15 cellular contexts compared by ENCODE assay signal in genomic region chr22:28155808-28156207, GRCh38.
DNase-seq lines count a peak whose midpoint lies in the region; ATAC-seq and TF ChIP-seq lines count a peak whose summit lies in the region.
"Had no signal": no experiment of that assay in that cellular context is flagged by ENCODE, and none has a peak within 500 bp of the region (broad histone marks: within the 10 kb centered on the region; RNA-seq: fewer than 3 reads in every experiment).

No MANE protein-coding gene starts in this region.

- no peak overlapping the region for H3K4me3 Mint-ChIP-seq in stimulated activated naive CD8-positive, alpha-beta T cell treated with anti-CD3 and anti-CD28 coated beads, Interleukin-15, amount 100 ng/mL, for 72 hours
- H3K4me3 Mint-ChIP-seq in osteocyte (ENCODE audit: unreplicated experiment): no peak overlapping the region
- no peak overlapping the region for H3K4me3 Mint-ChIP-seq in CD14-positive monocyte
- H3K4me3 Mint-ChIP-seq: B cell; CD4-positive, alpha-beta memory T cell had no signal

- H3K9me3 Mint-ChIP-seq in stimulated activated naive CD8-positive, alpha-beta T cell treated with anti-CD3 and anti-CD28 coated beads, Interleukin-15, amount 100 ng/mL, for 72 hours: peaks cover 0 to 5% of the 10 kb centered on the region in 2 donors
- H3K9me3 Mint-ChIP-seq in osteocyte (ENCODE audit: unreplicated experiment) (peaks cover 33% of the 10 kb centered on the region), CD14-positive monocyte (peaks cover 0 to 21% (median 8%) of the 10 kb centered on the region in 7 donors)

- no peaks in the 10 kb centered on the region for H3K36me3 ChIP-seq in gastrocnemius medialis

- no peak overlapping the region for H3K4me3 ChIP-seq in AG10803 (ENCODE audit: low read length)
- H3K4me3 ChIP-seq in fibroblast of villous mesenchyme (ENCODE audit: low read depth, low read length): no peak overlapping the region
- no peak overlapping the region for H3K4me3 ChIP-seq in gastrocnemius medialis

- peak; percentile 70 for DNase-seq in AG10803 (ENCODE audit: low read depth)
- peak; percentile 98 for DNase-seq in amniotic epithelial cell (ENCODE audit: low read depth)
- DNase-seq in fibroblast of villous mesenchyme (ENCODE audit: low read depth): peak; percentile 45
- no peak for DNase-seq in gastrocnemius medialis
- DNase-seq in stimulated activated naive CD8-positive, alpha-beta T cell treated with anti-CD3 and anti-CD28 coated beads, Interleukin-15, amount 100 ng/mL, for 72 hours: no peak
- DNase-seq in substantia nigra (lab: John Stamatoyannopoulos, UW): no peak
- no peak for DNase-seq in osteocyte (ENCODE audit: extremely low spot score, unreplicated experiment)
- DNase-seq in CD14-positive monocyte (ENCODE audit: low spot score): no peak
- DNase-seq: 8988T; C1 segment of cervical spinal cord; CD4-positive, alpha-beta memory T cell; DMS79 had no signal

- H3K27ac ChIP-seq in gastrocnemius medialis (no peak overlapping the region), substantia nigra (ENCODE audit: low read depth, low read length, poor library complexity, severe bottlenecking) (no peak overlapping the region)

- H3K9me3 ChIP-seq in gastrocnemius medialis: no peaks in the 10 kb centered on the region

- H3K4me1 Mint-ChIP-seq in stimulated activated naive CD8-positive, alpha-beta T cell treated with anti-CD3 and anti-CD28 coated beads, Interleukin-15, amount 100 ng/mL, for 72 hours: no peaks in the 10 kb centered on the region
- H3K4me1 Mint-ChIP-seq in osteocyte (ENCODE audit: unreplicated experiment): peaks cover 6% of the 10 kb centered on the region
- no peaks in the 10 kb centered on the region for H3K4me1 Mint-ChIP-seq in CD14-positive monocyte
- H3K4me1 Mint-ChIP-seq: B cell; CD4-positive, alpha-beta memory T cell had no signal

- H3K27me3 Mint-ChIP-seq in stimulated activated naive CD8-positive, alpha-beta T cell treated with anti-CD3 and anti-CD28 coated beads, Interleukin-15, amount 100 ng/mL, for 72 hours: no peaks in the 10 kb centered on the region
- H3K27me3 Mint-ChIP-seq in osteocyte (ENCODE audit: unreplicated experiment): no peaks in the 10 kb centered on the region
- peaks cover 0 to 2% (median 0%) of the 10 kb centered on the region in 3 donors for H3K27me3 Mint-ChIP-seq in CD14-positive monocyte (ENCODE audit: low read depth in 3 of 3)

- intact Hi-C loops in gastrocnemius medialis (cut with DNase I; ENCODE audit: low total_unique reads): no loop called here
- intact Hi-C loops in CD14-positive monocyte (cut with micrococcal nuclease): no loop called here

- in situ Hi-C loops in gastrocnemius medialis (cut with MboI; ENCODE audit: low sequenced_read_pairs in 4 of 4): no loop called here

- no peak for TF ChIP-seq CTCF in AG10803 (conservative IDR thresholded peaks at IDR 0.05; ENCODE audit: low read length)
- no peak for TF ChIP-seq CTCF in fibroblast of villous mesenchyme (IDR thresholded peaks at IDR 0.05; ENCODE audit: insufficient read depth, low read depth, low read length)
- TF ChIP-seq CTCF in gastrocnemius medialis (IDR thresholded peaks at IDR 0.05 in 4 of 5, conservative IDR thresholded peaks at IDR 0.05 in 1 of 5): no peak
- TF ChIP-seq CTCF in osteocyte (IDR thresholded peaks at IDR 0.05): no peak
- TF ChIP-seq CTCF in CD14-positive monocyte (IDR thresholded peaks at IDR 0.05): no peak

- H3K27me3 ChIP-seq in gastrocnemius medialis: no peaks in the 10 kb centered on the region

- TF ChIP-seq POLR2A in gastrocnemius medialis (IDR thresholded peaks at IDR 0.05): no peak

- peak; percentile 51 to 72 for ATAC-seq in gastrocnemius medialis
- ATAC-seq in stimulated activated naive CD8-positive, alpha-beta T cell treated with anti-CD3 and anti-CD28 coated beads, Interleukin-15, amount 100 ng/mL, for 72 hours: no peak
- ATAC-seq: HCT116, HepG2 had no signal

- no peak overlapping the region for H3K27ac Mint-ChIP-seq in stimulated activated naive CD8-positive, alpha-beta T cell treated with anti-CD3 and anti-CD28 coated beads, Interleukin-15, amount 100 ng/mL, for 72 hours
- H3K27ac Mint-ChIP-seq in osteocyte (ENCODE audit: unreplicated experiment) (no peak overlapping the region), CD14-positive monocyte (no peak overlapping the region)
- H3K27ac Mint-ChIP-seq: B cell; CD4-positive, alpha-beta memory T cell had no signal

- H3K36me3 Mint-ChIP-seq in osteocyte (ENCODE audit: unreplicated experiment): peaks cover 33% of the 10 kb centered on the region
- no peaks in the 10 kb centered on the region for H3K36me3 Mint-ChIP-seq in CD14-positive monocyte
- H3K36me3 Mint-ChIP-seq: CD4-positive, alpha-beta memory T cell had no signal

- H3K4me1 ChIP-seq in gastrocnemius medialis: no peaks in the 10 kb centered on the region

Comparison
In these comparisons a context has a peak if more than half of its experiments do, and no peak if none do; other contexts are left out.
1. DNase-seq: peak in AG10803 (single experiment), amniotic epithelial cell (single experiment) and fibroblast of villous mesenchyme (single experiment); none in gastrocnemius medialis (0 of 2), stimulated activated naive CD8-positive, alpha-beta T cell treated with anti-CD3 and anti-CD28 coated beads, Interleukin-15, amount 100 ng/mL, for 72 hours (0 of 2), substantia nigra (0 of 49), osteocyte (single experiment) and CD14-positive monocyte (single experiment).